1 cellular context compared by ENCODE assay signal in genomic region chr15:101487060-101487459, GRCh38.
TF ChIP-seq lines count a peak whose summit lies in the region.

No MANE protein-coding gene starts in this region.

TF ChIP-seq in HepG2, 621 proteins besides CTCF, POLR2A, EP300 and RAD21 (continued from another document):
- TF ChIP-seq ZNF687 (CRISPR knock-in tag; IDR thresholded peaks at IDR 0.05), result peak; percentile 24; the same call in 1 of the 2 replicates
- 0 out of 2 replicates have a peak, but pooled peaks have one; percentile 61 for TF ChIP-seq ZBTB38 (CRISPR knock-in tag; IDR thresholded peaks at IDR 0.05)
- TF ChIP-seq, protein P1, sequence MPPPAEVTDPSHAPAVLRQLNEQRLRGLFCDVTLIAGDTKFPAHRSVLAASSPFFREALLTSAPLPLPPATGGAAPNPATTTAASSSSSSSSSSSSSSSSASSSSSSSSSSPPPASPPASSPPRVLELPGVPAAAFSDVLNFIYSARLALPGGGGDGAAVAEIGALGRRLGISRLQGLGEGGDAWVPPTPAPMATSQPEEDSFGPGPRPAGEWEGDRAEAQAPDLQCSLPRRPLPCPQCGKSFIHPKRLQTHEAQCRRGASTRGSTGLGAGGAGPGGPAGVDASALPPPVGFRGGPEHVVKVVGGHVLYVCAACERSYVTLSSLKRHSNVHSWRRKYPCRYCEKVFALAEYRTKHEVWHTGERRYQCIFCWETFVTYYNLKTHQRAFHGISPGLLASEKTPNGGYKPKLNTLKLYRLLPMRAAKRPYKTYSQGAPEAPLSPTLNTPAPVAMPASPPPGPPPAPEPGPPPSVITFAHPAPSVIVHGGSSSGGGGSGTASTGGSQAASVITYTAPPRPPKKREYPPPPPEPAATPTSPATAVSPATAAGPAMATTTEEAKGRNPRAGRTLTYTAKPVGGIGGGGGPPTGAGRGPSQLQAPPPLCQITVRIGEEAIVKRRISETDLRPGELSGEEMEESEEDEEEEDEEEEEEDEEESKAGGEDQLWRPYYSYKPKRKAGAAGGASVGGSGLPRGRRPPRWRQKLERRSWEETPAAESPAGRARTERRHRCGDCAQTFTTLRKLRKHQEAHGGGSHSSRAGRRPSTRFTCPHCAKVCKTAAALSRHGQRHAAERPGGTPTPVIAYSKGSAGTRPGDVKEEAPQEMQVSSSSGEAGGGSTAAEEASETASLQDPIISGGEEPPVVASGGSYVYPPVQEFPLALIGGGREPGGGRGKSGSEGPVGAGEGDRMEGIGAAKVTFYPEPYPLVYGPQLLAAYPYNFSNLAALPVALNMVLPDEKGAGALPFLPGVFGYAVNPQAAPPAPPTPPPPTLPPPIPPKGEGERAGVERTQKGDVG (CRISPR knock-in tag; IDR thresholded peaks at IDR 0.05; ENCODE audit: borderline replicate concordance), result 0 out of 2 replicates have a peak, but pooled peaks have one; percentile 1
- 0 out of 2 replicates have a peak, but pooled peaks have one; percentile 33 for TF ChIP-seq POLR2G (IDR thresholded peaks at IDR 0.05; ENCODE audit: low read depth, low read length)
- no peak for TF ChIP-seq SMYD3 (CRISPR knock-in tag; IDR thresholded peaks at IDR 0.05)
TF ChIP-seq in HepG2: peak in this region for 6.
